ENCODE assay signal across 14 cellular contexts in genomic region chr7:4726568-4726967, GRCh38. TPM values are rescaled to one million over a fixed set of nuclear protein-coding genes. Genes with fewer than 3 reads are reported as not detected.
A peak's percentile ranks its signal among the peaks of the same experiment; 100 is the strongest.
DNase-seq lines count a peak whose midpoint lies in the region; ATAC-seq and TF ChIP-seq lines count a peak whose summit lies in the region.
"Had no signal": no experiment of that assay in that cellular context is flagged by ENCODE, and none has a peak within 500 bp of the region (broad histone marks: within the 10 kb centered on the region; RNA-seq: fewer than 3 reads in every experiment).

No MANE protein-coding gene starts in this region.

- H3K9me2 ChIP-seq in hepatocyte (replicated peaks; ENCODE audit: insufficient read depth): no peaks in the 10 kb centered on the region
- H3K9me2 ChIP-seq: SK-N-SH had no signal

- H3K79me2 ChIP-seq in hepatocyte: peaks cover 97% of the 10 kb centered on the region

- CTCF ChIA-PET in T-cell (lab: Charles Lee): interaction anchor here in 1 of 2 donors (0.7 kb wide), 2 partner anchors 8 to 65 kb away, joined by 6 to 8 read pairs; no protein-coding TSS in a partner anchor

- peak overlapping the region in 5 of 11 experiments; percentile 33 to 83 (median 81); a peak in 5 of 22 replicates for H3K9ac ChIP-seq in BLaER1 treated with 17β-estradiol and CSF1 and Interleukin-3, amounts not matched to agents 10 nM and 100 nM
- H3K9ac ChIP-seq: SK-N-SH had no signal

- H3K36me3 Mint-ChIP-seq in T-cell (peaks cover 4% of the 10 kb centered on the region), endothelial cell (ENCODE audit: low read depth, unreplicated experiment) (peaks cover 17% of the 10 kb centered on the region)

- POLR2A ChIA-PET in T-cell (lab: Charles Lee): no interaction called here

- TF ChIP-seq CTCF in hepatocyte (IDR thresholded peaks at IDR 0.05; ENCODE audit: poor library complexity): no peak
- TF ChIP-seq CTCF in endothelial cell (IDR thresholded peaks at IDR 0.05; ENCODE audit: unreplicated experiment): no peak

- H3K4me3 Mint-ChIP-seq in T-cell: peak overlapping the region in 2 of 3 donors; percentile 43 to 91
- H3K4me3 Mint-ChIP-seq in endothelial cell (ENCODE audit: unreplicated experiment): no peak overlapping the region

- peaks cover 25 to 70% (median 50%) of the 10 kb centered on the region in 11 experiments for H3K36me3 ChIP-seq in BLaER1 treated with 17β-estradiol and CSF1 and Interleukin-3, amounts not matched to agents 10 nM and 100 nM
- H3K36me3 ChIP-seq in hepatocyte (replicated peaks; ENCODE audit: insufficient read depth, low read depth): no peaks in the 10 kb centered on the region

- H3K27ac ChIP-seq in BLaER1 treated with 17β-estradiol and CSF1 and Interleukin-3, amounts not matched to agents 10 nM and 100 nM: peak overlapping the region in 8 of 11 experiments; percentile 81 to 91 (median 86); a peak in 7 of 22 replicates
- H3K27ac ChIP-seq in hepatocyte (peak overlapping the region; percentile 85), skin epidermis (peak overlapping the region in 14 of 21 experiments; percentile 74 to 94 (median 86))

- H3K9me3 Mint-ChIP-seq in T-cell (no peaks in the 10 kb centered on the region), endothelial cell (ENCODE audit: unreplicated experiment) (no peaks in the 10 kb centered on the region)
- H3K9me3 Mint-ChIP-seq: CD4-positive, alpha-beta memory T cell had no signal

- no peaks in the 10 kb centered on the region for H3K27me3 Mint-ChIP-seq in T-cell
- H3K27me3 Mint-ChIP-seq in endothelial cell (ENCODE audit: unreplicated experiment): no peaks in the 10 kb centered on the region
- H3K27me3 Mint-ChIP-seq: CD4-positive, alpha-beta memory T cell had no signal

- peak overlapping the region; percentile 59 to 87 for H3K27ac Mint-ChIP-seq in T-cell
- no peak overlapping the region for H3K27ac Mint-ChIP-seq in endothelial cell (ENCODE audit: unreplicated experiment)

- H3K4me1 Mint-ChIP-seq in T-cell (peaks cover 44 to 63% (median 63%) of the 10 kb centered on the region in 3 donors), endothelial cell (ENCODE audit: unreplicated experiment) (peaks cover 17% of the 10 kb centered on the region)

- no peak overlapping the region for H3K4me3 ChIP-seq in BLaER1 treated with 17β-estradiol and CSF1 and Interleukin-3, amounts not matched to agents 10 nM and 100 nM
- H3K4me3 ChIP-seq in hepatocyte (no peak overlapping the region), skin epidermis (no peak overlapping the region)

- H2AFZ ChIP-seq in hepatocyte: no peak overlapping the region

- H3K9me3 ChIP-seq in BLaER1 treated with 17β-estradiol and CSF1 and Interleukin-3, amounts not matched to agents 10 nM and 100 nM (replicated peaks in 1 of 11): no peaks in the 10 kb centered on the region
- H3K9me3 ChIP-seq in hepatocyte (ENCODE audit: low read depth): no peaks in the 10 kb centered on the region
- H3K9me3 ChIP-seq: SK-N-SH had no signal

- DNase-seq in T-cell (no peak), hepatocyte (ENCODE audit: low spot score) (no peak), RPMI8226 (no peak), endothelial cell (ENCODE audit: low spot score) (no peak), DMS153 (lab: John Stamatoyannopoulos, UW) (no peak)
- DNase-seq: activated CD4-positive, alpha-beta T cell treated with anti-CD3 and anti-CD28 coated beads for 1 hour; activated gamma-delta T cell; CD4-positive, alpha-beta memory T cell; cerebellar nuclear complex; NCI-H2029; SK-N-SH had no signal

- WGBS in hepatocyte (ENCODE audit: low lambda C conversion rate, missing lambda C conversion rate): 98% methylated on average over 6 of the region's 9 CpGs

- peaks cover 90 to 100% (median 100%) of the 10 kb centered on the region in 11 experiments for H4K20me1 ChIP-seq in BLaER1 treated with 17β-estradiol and CSF1 and Interleukin-3, amounts not matched to agents 10 nM and 100 nM
- H4K20me1 ChIP-seq in hepatocyte (ENCODE audit: insufficient read depth, poor library complexity, severe bottlenecking): peaks cover 45% of the 10 kb centered on the region

- peaks cover 74 to 96% (median 82%) of the 10 kb centered on the region in 10 experiments for H3K4me1 ChIP-seq in BLaER1 treated with 17β-estradiol and CSF1 and Interleukin-3, amounts not matched to agents 10 nM and 100 nM
- peaks cover 14% of the 10 kb centered on the region for H3K4me1 ChIP-seq in hepatocyte (ENCODE audit: insufficient read depth)

- no peaks in the 10 kb centered on the region for H3K27me3 ChIP-seq in BLaER1 treated with 17β-estradiol and CSF1 and Interleukin-3, amounts not matched to agents 10 nM and 100 nM
- H3K27me3 ChIP-seq in hepatocyte: no peaks in the 10 kb centered on the region

- ATAC-seq in T-cell (replicated peaks in 1 of 4) (no peak), GM21360 (IDR thresholded peaks at IDR 0.05; ENCODE audit: unreplicated experiment) (no peak)

- peak overlapping the region in 8 of 11 experiments; percentile 90 to 100 (median 96); a peak in 17 of 22 replicates for H3K4me2 ChIP-seq in BLaER1 treated with 17β-estradiol and CSF1 and Interleukin-3, amounts not matched to agents 10 nM and 100 nM
- no peak overlapping the region for H3K4me2 ChIP-seq in hepatocyte

RNA-seq across cellular contexts. Expression of gene FOXK1, which starts 44.5 kb away (rescaled TPM):
- total RNA-seq in T-cell (10 to 100 TPM; 63.9 to 79.7 (median 74.2) TPM), hepatocyte (13.3 and 17.8 TPM in 2 replicates), endothelial cell (ENCODE audit: unreplicated experiment) (73.8 TPM)
- 7.8 and 8.3 TPM in 2 replicates for polyA plus RNA-seq in hepatocyte

RNA-seq across cellular contexts. Expression of gene AP5Z1, which starts 48.9 kb away (rescaled TPM):
- total RNA-seq in T-cell (100 to 1,000 TPM in 4 of 5 donors, 10 to 100 TPM in 1; 93.6 to 126 (median 110) TPM), hepatocyte (30.5 and 33.9 TPM in 2 replicates), endothelial cell (ENCODE audit: unreplicated experiment) (88.6 TPM)
- polyA plus RNA-seq in hepatocyte: 60.3 and 76.9 TPM in 2 replicates
